Comparison of ENCODE assay signal across 1 cellular context in the genomic region with DNA sequence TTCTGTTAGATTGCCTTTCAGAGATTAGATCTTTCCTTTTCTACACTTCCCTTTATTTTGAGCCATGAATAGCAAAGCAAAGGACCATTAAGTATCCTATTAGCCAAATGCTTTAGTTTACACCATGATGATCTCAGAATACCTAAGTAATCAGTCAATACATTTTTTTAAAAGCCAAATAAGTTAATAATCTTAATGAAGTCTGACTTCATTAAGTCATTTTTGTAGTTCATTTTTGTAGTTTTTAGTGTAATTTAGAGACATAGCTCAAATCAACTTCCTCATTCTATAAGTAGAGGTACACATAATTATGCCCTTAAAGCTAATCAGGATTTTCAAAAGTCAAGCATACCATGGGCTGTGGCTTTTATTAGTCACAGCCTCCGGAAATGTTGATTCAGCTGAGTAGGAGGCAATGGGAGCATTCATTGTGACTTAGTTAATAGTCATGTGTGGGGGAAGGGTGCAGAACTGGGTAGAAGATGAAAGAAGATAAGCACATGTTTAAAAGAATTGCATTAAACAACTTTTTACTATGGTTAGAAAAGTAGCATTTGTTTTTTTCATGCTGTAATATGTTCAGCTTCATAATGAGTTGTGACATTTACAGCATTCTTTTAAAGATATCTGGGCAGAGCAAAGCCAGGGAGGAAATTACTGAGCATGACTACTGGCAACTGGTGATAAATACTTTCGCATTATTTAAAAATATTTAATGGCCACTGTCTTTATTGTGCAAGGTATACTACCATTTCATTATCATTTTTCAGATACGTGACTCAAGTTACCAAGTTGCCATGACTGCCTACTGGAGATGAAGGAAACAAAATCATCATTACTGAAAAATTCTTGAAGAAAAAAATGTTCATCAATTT.
TF ChIP-seq lines count a peak whose summit lies in the region.

No MANE protein-coding gene starts in this region.

TF ChIP-seq in GM23338, 12 proteins besides CTCF, POLR2A, EP300 and RAD21 (continued from another document):
- TF ChIP-seq, protein P1, sequence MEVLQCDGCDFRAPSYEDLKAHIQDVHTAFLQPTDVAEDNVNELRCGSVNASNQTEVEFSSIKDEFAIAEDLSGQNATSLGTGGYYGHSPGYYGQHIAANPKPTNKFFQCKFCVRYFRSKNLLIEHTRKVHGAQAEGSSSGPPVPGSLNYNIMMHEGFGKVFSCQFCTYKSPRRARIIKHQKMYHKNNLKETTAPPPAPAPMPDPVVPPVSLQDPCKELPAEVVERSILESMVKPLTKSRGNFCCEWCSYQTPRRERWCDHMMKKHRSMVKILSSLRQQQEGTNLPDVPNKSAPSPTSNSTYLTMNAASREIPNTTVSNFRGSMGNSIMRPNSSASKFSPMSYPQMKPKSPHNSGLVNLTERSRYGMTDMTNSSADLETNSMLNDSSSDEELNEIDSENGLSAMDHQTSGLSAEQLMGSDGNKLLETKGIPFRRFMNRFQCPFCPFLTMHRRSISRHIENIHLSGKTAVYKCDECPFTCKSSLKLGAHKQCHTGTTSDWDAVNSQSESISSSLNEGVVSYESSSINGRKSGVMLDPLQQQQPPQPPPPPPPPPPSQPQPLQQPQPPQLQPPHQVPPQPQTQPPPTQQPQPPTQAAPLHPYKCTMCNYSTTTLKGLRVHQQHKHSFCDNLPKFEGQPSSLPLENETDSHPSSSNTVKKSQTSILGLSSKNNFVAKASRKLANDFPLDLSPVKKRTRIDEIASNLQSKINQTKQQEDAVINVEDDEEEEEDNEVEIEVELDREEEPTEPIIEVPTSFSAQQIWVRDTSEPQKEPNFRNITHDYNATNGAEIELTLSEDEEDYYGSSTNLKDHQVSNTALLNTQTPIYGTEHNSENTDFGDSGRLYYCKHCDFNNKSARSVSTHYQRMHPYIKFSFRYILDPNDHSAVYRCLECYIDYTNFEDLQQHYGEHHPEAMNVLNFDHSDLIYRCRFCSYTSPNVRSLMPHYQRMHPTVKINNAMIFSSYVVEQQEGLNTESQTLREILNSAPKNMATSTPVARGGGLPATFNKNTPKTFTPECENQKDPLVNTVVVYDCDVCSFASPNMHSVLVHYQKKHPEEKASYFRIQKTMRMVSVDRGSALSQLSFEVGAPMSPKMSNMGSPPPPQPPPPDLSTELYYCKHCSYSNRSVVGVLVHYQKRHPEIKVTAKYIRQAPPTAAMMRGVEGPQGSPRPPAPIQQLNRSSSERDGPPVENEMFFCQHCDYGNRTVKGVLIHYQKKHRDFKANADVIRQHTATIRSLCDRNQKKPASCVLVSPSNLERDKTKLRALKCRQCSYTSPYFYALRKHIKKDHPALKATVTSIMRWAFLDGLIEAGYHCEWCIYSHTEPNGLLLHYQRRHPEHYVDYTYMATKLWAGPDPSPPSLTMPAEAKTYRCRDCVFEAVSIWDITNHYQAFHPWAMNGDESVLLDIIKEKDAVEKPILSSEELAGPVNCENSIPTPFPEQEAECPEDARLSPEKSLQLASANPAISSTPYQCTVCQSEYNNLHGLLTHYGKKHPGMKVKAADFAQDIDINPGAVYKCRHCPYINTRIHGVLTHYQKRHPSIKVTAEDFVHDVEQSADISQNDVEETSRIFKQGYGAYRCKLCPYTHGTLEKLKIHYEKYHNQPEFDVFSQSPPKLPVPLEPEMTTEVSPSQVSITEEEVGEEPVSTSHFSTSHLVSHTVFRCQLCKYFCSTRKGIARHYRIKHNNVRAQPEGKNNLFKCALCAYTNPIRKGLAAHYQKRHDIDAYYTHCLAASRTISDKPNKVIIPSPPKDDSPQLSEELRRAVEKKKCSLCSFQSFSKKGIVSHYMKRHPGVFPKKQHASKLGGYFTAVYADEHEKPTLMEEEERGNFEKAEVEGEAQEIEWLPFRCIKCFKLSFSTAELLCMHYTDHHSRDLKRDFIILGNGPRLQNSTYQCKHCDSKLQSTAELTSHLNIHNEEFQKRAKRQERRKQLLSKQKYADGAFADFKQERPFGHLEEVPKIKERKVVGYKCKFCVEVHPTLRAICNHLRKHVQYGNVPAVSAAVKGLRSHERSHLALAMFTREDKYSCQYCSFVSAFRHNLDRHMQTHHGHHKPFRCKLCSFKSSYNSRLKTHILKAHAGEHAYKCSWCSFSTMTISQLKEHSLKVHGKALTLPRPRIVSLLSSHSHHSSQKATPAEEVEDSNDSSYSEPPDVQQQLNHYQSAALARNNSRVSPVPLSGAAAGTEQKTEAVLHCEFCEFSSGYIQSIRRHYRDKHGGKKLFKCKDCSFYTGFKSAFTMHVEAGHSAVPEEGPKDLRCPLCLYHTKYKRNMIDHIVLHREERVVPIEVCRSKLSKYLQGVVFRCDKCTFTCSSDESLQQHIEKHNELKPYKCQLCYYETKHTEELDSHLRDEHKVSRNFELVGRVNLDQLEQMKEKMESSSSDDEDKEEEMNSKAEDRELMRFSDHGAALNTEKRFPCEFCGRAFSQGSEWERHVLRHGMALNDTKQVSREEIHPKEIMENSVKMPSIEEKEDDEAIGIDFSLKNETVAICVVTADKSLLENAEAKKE (CRISPR knock-in tag; IDR thresholded peaks at IDR 0.05), result no peak
- no peak for TF ChIP-seq STAT1 (IDR thresholded peaks at IDR 0.05; ENCODE audit: unreplicated experiment)
- no peak for TF ChIP-seq ZNF114 (CRISPR knock-in tag; IDR thresholded peaks at IDR 0.05)
- TF ChIP-seq, protein P2, sequence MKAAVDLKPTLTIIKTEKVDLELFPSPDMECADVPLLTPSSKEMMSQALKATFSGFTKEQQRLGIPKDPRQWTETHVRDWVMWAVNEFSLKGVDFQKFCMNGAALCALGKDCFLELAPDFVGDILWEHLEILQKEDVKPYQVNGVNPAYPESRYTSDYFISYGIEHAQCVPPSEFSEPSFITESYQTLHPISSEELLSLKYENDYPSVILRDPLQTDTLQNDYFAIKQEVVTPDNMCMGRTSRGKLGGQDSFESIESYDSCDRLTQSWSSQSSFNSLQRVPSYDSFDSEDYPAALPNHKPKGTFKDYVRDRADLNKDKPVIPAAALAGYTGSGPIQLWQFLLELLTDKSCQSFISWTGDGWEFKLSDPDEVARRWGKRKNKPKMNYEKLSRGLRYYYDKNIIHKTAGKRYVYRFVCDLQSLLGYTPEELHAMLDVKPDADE (IDR thresholded peaks at IDR 0.05), result no peak
- TF ChIP-seq CREB1 (CRISPR knock-in tag; IDR thresholded peaks at IDR 0.05; ENCODE audit: low read depth), result no peak
- TF ChIP-seq POLR2AphosphoS5 (IDR thresholded peaks at IDR 0.05; ENCODE audit: low read depth), result no peak
- no peak for TF ChIP-seq EZH2 (IDR thresholded peaks at IDR 0.05; ENCODE audit: low read depth, unreplicated experiment)
- TF ChIP-seq ZNF331 (CRISPR knock-in tag; IDR thresholded peaks at IDR 0.05; ENCODE audit: low read depth), result no peak
TF ChIP-seq in GM23338: peak in this region for 0.
